Comparison of ENCODE assay signal across 11 cellular contexts in genomic region chr13:111068009-111068350, GRCh38. TPM values are rescaled to one million over a fixed set of nuclear protein-coding genes. Genes with fewer than 3 reads are reported as not detected.
DNase-seq lines count a peak whose midpoint lies in the region; ATAC-seq lines count a peak whose summit lies in the region.
"Had no signal": no experiment of that assay in that cellular context is flagged by ENCODE, and none has a peak within 500 bp of the region (broad histone marks: within the 10 kb centered on the region; RNA-seq: fewer than 3 reads in every experiment).

No MANE protein-coding gene starts in this region.

- no peaks in the 10 kb centered on the region for H3K36me3 ChIP-seq in subcutaneous abdominal adipose tissue (ENCODE audit: control insufficient read depth in 5 of 5, insufficient read depth in 5 of 5, low read length in 5 of 5)

- peaks cover 9 to 13% of the 10 kb centered on the region in 2 donors for H3K9me3 Mint-ChIP-seq in activated T-cell treated with anti-CD3 and anti-CD28 coated beads, Interleukin-2, amount 50 U/mL, for 72 hours
- peaks cover 14% of the 10 kb centered on the region for H3K9me3 Mint-ChIP-seq in activated T-helper 17 cell treated with anti-CD3 and anti-CD28 coated beads, Interleukin-2, amount 50 U/mL, for 72 hours
- H3K9me3 Mint-ChIP-seq in immature natural killer cell = peaks cover 6 to 26% (median 15%) of the 10 kb centered on the region in 6 donors

- H3K4me1 Mint-ChIP-seq in activated T-cell treated with anti-CD3 and anti-CD28 coated beads, Interleukin-2, amount 50 U/mL, for 72 hours (ENCODE audit: low read depth) = peaks cover 18% of the 10 kb centered on the region
- H3K4me1 Mint-ChIP-seq in activated T-helper 17 cell treated with anti-CD3 and anti-CD28 coated beads, Interleukin-2, amount 50 U/mL, for 72 hours = peaks cover 8% of the 10 kb centered on the region
- H3K4me1 Mint-ChIP-seq in immature natural killer cell = peaks cover 4 to 12% of the 10 kb centered on the region in 2 donors

- H3K4me3 ChIP-seq in subcutaneous abdominal adipose tissue (ENCODE audit: low read depth in 1 of 5, low read length in 5 of 5) = peak overlapping the region in 3 of 5 donors; percentile 63 to 85 (median 80)

- H3K27ac ChIP-seq in subcutaneous abdominal adipose tissue (ENCODE audit: low read depth, low read length) = peak overlapping the region; percentile 72
- H3K27ac ChIP-seq: HL-60 had no signal

- peaks cover 8 to 12% of the 10 kb centered on the region in 2 donors for H3K36me3 Mint-ChIP-seq in activated T-cell treated with anti-CD3 and anti-CD28 coated beads, Interleukin-2, amount 50 U/mL, for 72 hours (ENCODE audit: insufficient read depth in 2 of 2)
- no peaks in the 10 kb centered on the region for H3K36me3 Mint-ChIP-seq in activated T-helper 17 cell treated with anti-CD3 and anti-CD28 coated beads, Interleukin-2, amount 50 U/mL, for 72 hours (ENCODE audit: low read depth)
- peaks cover 7 to 16% (median 8%) of the 10 kb centered on the region in 3 donors for H3K36me3 Mint-ChIP-seq in immature natural killer cell

- peak overlapping the region; percentile 81 to 88 for H3K4me3 Mint-ChIP-seq in activated T-cell treated with anti-CD3 and anti-CD28 coated beads, Interleukin-2, amount 50 U/mL, for 72 hours
- H3K4me3 Mint-ChIP-seq in activated T-helper 17 cell treated with anti-CD3 and anti-CD28 coated beads, Interleukin-2, amount 50 U/mL, for 72 hours = peak overlapping the region; percentile 66
- H3K4me3 Mint-ChIP-seq in immature natural killer cell = peak overlapping the region in 4 of 5 donors; percentile 51 to 77 (median 66)

- peak overlapping the region in 1 of 5 donors; percentile 63 for H3K9ac ChIP-seq in subcutaneous abdominal adipose tissue (ENCODE audit: low read length in 5 of 5)

- H3K27ac Mint-ChIP-seq in activated T-cell treated with anti-CD3 and anti-CD28 coated beads, Interleukin-2, amount 50 U/mL, for 72 hours = no peak overlapping the region
- H3K27ac Mint-ChIP-seq in activated T-helper 17 cell treated with anti-CD3 and anti-CD28 coated beads, Interleukin-2, amount 50 U/mL, for 72 hours = no peak overlapping the region
- H3K27ac Mint-ChIP-seq in immature natural killer cell = no peak overlapping the region

- DNase-seq in activated T-cell treated with anti-CD3 and anti-CD28 coated beads, Interleukin-2, amount 50 U/mL, for 72 hours = no peak
- no peak for DNase-seq in activated T-cell treated with anti-CD3 and anti-CD28 coated beads, Interleukin-2, amount 50 U/mL, for 48 hours
- no peak for DNase-seq in immature natural killer cell
- no peak for DNase-seq in NCI-H446 treated with DMSO at 0.1 percent for 48 hours (lab: John Stamatoyannopoulos, UW)
- no peak for DNase-seq in hypothalamus (lab: John Stamatoyannopoulos, UW)
- DNase-seq: activated CD4-positive, CD25-positive, alpha-beta regulatory T cell; GF-D8 had no signal

- H3K4me1 ChIP-seq in subcutaneous abdominal adipose tissue (ENCODE audit: control insufficient read depth in 5 of 5, insufficient read depth in 5 of 5, low read length in 5 of 5) = peaks cover 0 to 12% (median 6%) of the 10 kb centered on the region in 5 donors

- peaks cover 0 to 5% (median 3%) of the 10 kb centered on the region in 5 donors for H3K9me3 ChIP-seq in subcutaneous abdominal adipose tissue (ENCODE audit: control insufficient read depth in 5 of 5, low read length in 5 of 5)

- H3K27me3 Mint-ChIP-seq in activated T-cell treated with anti-CD3 and anti-CD28 coated beads, Interleukin-2, amount 50 U/mL, for 72 hours (ENCODE audit: low read depth) = peaks cover 44% of the 10 kb centered on the region
- peaks cover 47% of the 10 kb centered on the region for H3K27me3 Mint-ChIP-seq in activated T-helper 17 cell treated with anti-CD3 and anti-CD28 coated beads, Interleukin-2, amount 50 U/mL, for 72 hours
- H3K27me3 Mint-ChIP-seq in immature natural killer cell (ENCODE audit: low read depth in 3 of 3) = peaks cover 10 to 27% (median 16%) of the 10 kb centered on the region in 3 donors

- H3K27me3 ChIP-seq in subcutaneous abdominal adipose tissue (ENCODE audit: control insufficient read depth in 5 of 5, insufficient read depth in 4 of 5, low read length in 5 of 5) = peaks cover 0 to 4% (median 0%) of the 10 kb centered on the region in 5 donors

- no peak for ATAC-seq in activated T-cell treated with anti-CD3 and anti-CD28 coated beads, Interleukin-2, amount 50 U/mL, for 72 hours (replicated peaks in 1 of 2)
- no peak for ATAC-seq in activated T-helper 17 cell treated with anti-CD3 and anti-CD28 coated beads, Interleukin-2, amount 50 U/mL, for 72 hours (replicated peaks)
- no peak for ATAC-seq in GM18867 (IDR thresholded peaks at IDR 0.05; ENCODE audit: unreplicated experiment)

RNA-seq across cellular contexts. Expression of gene ARHGEF7, which starts 47.1 kb away (rescaled TPM):
- 10 to 100 TPM; 55.1 to 64.4 TPM for total RNA-seq in activated T-cell treated with anti-CD3 and anti-CD28 coated beads, Interleukin-2, amount 50 U/mL, for 72 hours
- total RNA-seq in activated T-helper 17 cell treated with anti-CD3 and anti-CD28 coated beads, Interleukin-2, amount 50 U/mL, for 72 hours = 100 to 1,000 TPM in 1 of 2 donors, 10 to 100 TPM in 1; 70.2 to 127 TPM
- polyA plus RNA-seq in immature natural killer cell = 10 to 100 TPM in 1 of 3 donors, 1 to 10 TPM in 2; 7.8 to 16.4 (median 7.9) TPM
